Comparison of ENCODE assay signal across 2 cellular contexts in the genomic region with DNA sequence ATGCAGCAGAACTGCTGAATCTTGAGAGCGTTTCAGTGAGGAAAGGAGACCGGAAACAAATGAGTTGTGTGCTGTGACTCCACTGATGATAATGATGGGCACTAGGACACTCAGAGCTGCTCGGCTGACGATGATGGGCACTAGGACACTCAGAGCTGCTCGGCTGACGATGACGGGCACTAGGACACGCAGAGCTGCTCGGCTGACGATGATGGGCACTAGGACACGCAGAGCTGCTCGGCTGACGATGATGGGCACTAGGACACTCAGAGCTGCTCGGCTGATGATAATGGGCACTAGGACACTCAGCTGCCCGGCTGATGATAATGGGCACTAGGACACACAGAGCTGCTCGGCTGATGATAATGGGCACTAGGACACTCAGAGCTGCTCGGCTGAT. TPM values are rescaled to one million over a fixed set of nuclear protein-coding genes. Genes with fewer than 3 reads are reported as not detected.
"Had no signal": no experiment of that assay in that cellular context is flagged by ENCODE, and none has a peak within 500 bp of the region (broad histone marks: within the 10 kb centered on the region; RNA-seq: fewer than 3 reads in every experiment).

No MANE protein-coding gene starts in this region.

RNA-seq across cellular contexts. Expression of a gene that starts 31.3 kb away (rescaled TPM):
- total RNA-seq: activated CD4-positive, alpha-beta T cell treated with anti-CD3 and anti-CD28 coated beads, Interleukin-2, amount 10 ng/mL, durations not matched to agents 7 days and 5 days; activated naive CD8-positive, alpha-beta T cell treated with anti-CD3 and anti-CD28 coated beads, Interleukin-2, amount 10 ng/mL, durations not matched to agents 7 days and 5 days had no signal
